ENCODE assay signal across 13 cellular contexts in the genomic region with DNA sequence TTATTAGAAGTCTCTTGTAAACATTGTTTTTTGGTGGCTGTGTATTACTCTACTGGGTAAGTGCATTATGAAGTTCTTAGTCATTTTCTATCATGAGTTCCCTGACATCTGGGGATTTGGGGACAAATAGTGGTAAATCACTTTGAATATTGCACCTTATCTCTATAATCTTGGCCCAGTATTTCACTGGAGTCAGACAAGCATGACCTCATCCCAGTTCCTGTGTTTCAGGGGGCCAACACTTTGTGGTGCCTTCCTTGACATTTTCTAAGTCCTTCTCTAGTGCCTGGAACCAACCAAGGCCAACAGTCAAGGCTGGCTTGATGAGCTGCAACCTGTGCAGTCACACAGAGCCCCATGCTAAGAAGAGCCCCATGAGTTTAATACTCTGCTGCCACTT.
"Had no signal": no experiment of that assay in that cellular context is flagged by ENCODE, and none has a peak within 500 bp of the region (broad histone marks: within the 10 kb centered on the region; RNA-seq: fewer than 3 reads in every experiment).

No MANE protein-coding gene starts in this region.

- H3K9ac ChIP-seq: neural progenitor cell had no signal

- H3K4me1 Mint-ChIP-seq: activated naive CD4-positive, alpha-beta T cell treated with anti-CD3 and anti-CD28 coated beads, Interleukin-2, amount 10 ng/mL, durations not matched to agents 7 days and 5 days; naive B cell; neural progenitor cell had no signal

- H3K27ac ChIP-seq: hepatocyte, neural progenitor cell, pancreas, stomach had no signal

- H3K36me3 ChIP-seq: neural progenitor cell, pancreas, stomach had no signal

- H2AFZ ChIP-seq: hepatocyte, neural progenitor cell had no signal

- DNase-seq: activated CD4-positive, CD25-positive, alpha-beta regulatory T cell treated with anti-CD3 and anti-CD28 coated beads, Interleukin-2, amount 50 U/mL, for 72 hours; activated naive CD4-positive, alpha-beta T cell treated with anti-CD3 and anti-CD28 coated beads, Interleukin-2, amount 10 ng/mL, durations not matched to agents 7 days and 5 days; activated T-cell treated with anti-CD3 and anti-CD28 coated beads, Interleukin-2, amount 50 U/mL, for 1 hour; caudate nucleus; islet precursor cell; naive B cell; pancreas; stimulated activated CD4-positive, alpha-beta T cell treated with anti-CD3 and anti-CD28 coated beads, Interleukin-12 subunit alpha, Interleukin-12 subunit beta, amount 100 ng/mL, for 4 hours; stimulated activated CD4-positive, alpha-beta T cell treated with anti-CD3 and anti-CD28 coated beads, Interleukin-2, amount 100 ng/mL, for 24 hours; stomach had no signal

- H3K27me3 Mint-ChIP-seq: activated naive CD4-positive, alpha-beta T cell treated with anti-CD3 and anti-CD28 coated beads, Interleukin-2, amount 10 ng/mL, durations not matched to agents 7 days and 5 days had no signal

- ATAC-seq: left lobe of liver, pancreas had no signal

- H3K4me2 ChIP-seq: hepatocyte, neural progenitor cell had no signal

- H3K9me3 Mint-ChIP-seq: neural progenitor cell had no signal

- H3K79me2 ChIP-seq: hepatocyte had no signal

- H3K9me3 ChIP-seq: pancreas, stomach had no signal

- H3K4me3 Mint-ChIP-seq: activated naive CD4-positive, alpha-beta T cell treated with anti-CD3 and anti-CD28 coated beads, Interleukin-2, amount 10 ng/mL, durations not matched to agents 7 days and 5 days; naive B cell; neural progenitor cell had no signal

- H3K4me3 ChIP-seq: hepatocyte, neural progenitor cell, pancreas, stomach had no signal

- H3K36me3 Mint-ChIP-seq: activated naive CD4-positive, alpha-beta T cell treated with anti-CD3 and anti-CD28 coated beads, Interleukin-2, amount 10 ng/mL, durations not matched to agents 7 days and 5 days; naive B cell; neural progenitor cell had no signal

- H3K4me1 ChIP-seq: neural progenitor cell, stomach had no signal

- H3K27me3 ChIP-seq: hepatocyte, neural progenitor cell, pancreas, stomach had no signal

- H3K27ac Mint-ChIP-seq: activated naive CD4-positive, alpha-beta T cell treated with anti-CD3 and anti-CD28 coated beads, Interleukin-2, amount 10 ng/mL, durations not matched to agents 7 days and 5 days; naive B cell; neural progenitor cell had no signal
